Comparison of ENCODE assay signal across 22 cellular contexts in the genomic region with DNA sequence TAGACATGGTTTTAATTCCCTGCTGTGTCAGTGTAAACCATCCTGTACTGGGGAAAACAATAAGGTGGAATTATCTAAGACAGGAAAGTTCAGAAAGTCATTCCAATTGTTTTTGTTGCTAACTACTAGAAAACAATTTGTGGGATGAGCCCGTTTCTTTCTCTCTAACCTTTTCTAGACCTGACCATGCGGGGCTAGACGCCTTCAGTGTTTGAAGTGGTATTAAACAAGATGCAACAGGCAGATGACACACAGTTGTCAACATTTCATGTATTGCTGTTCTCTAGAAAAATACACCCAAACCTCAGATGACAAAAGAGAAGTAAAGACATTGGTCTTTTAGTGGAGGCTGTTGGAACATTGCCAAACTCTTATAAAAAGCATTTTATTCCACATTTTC.
"Had no signal": no experiment of that assay in that cellular context is flagged by ENCODE, and none has a peak within 500 bp of the region (broad histone marks: within the 10 kb centered on the region; RNA-seq: fewer than 3 reads in every experiment).

No MANE protein-coding gene starts in this region.

- DNase-seq: activated CD4-positive, alpha-beta T cell treated with anti-CD3 and anti-CD28 coated beads for 36 hours; activated CD4-positive, alpha-beta T cell treated with anti-CD3 and anti-CD28 coated beads, Interleukin-2, amount 50 U/mL, for 4 hours; activated CD8-positive, alpha-beta memory T cell treated with anti-CD3 and anti-CD28 coated beads, Interleukin-2, amount 50 U/mL, for 48 hours; activated naive CD4-positive, alpha-beta T cell; activated T-cell treated with anti-CD3 and anti-CD28 coated beads, Interleukin-2, amount 50 U/mL, for 4 hours; cerebellar nuclear complex; cortex of kidney; glutamatergic neuron; hippocampal formation; left ventricle myocardium inferior; posterior cingulate gyrus; sigmoid colon; stimulated activated CD4-positive, alpha-beta T cell treated with anti-CD3 and anti-CD28 coated beads, Interleukin-2, amount 100 ng/mL, for 48 hours; stimulated activated CD8-positive, alpha-beta memory T cell treated with anti-CD3 and anti-CD28 coated beads, Interleukin-4, amount 100 ng/mL, for 48 hours; stimulated activated naive CD4-positive, alpha-beta T cell; T-helper 9 cell; upper lobe of right lung had no signal

- H3K4me3 Mint-ChIP-seq: activated CD4-positive, alpha-beta T cell treated with anti-CD3 and anti-CD28 coated beads for 36 hours; activated naive CD8-positive, alpha-beta T cell; activated T-cell treated with anti-CD3 and anti-CD28 coated beads, Interleukin-2, amount 50 U/mL, for 4 hours had no signal

- H3K36me3 Mint-ChIP-seq: activated naive CD8-positive, alpha-beta T cell had no signal

- H3K36me3 ChIP-seq: left ventricle myocardium inferior, sigmoid colon, thoracic aorta, upper lobe of right lung had no signal

- H3K4me1 ChIP-seq: left ventricle myocardium inferior, sigmoid colon, upper lobe of right lung had no signal

- H3K4me1 Mint-ChIP-seq: activated CD4-positive, alpha-beta T cell treated with anti-CD3 and anti-CD28 coated beads for 36 hours had no signal

- FAIRE-seq: frontal cortex had no signal

- H3K27ac Mint-ChIP-seq: activated CD4-positive, alpha-beta T cell treated with anti-CD3 and anti-CD28 coated beads for 36 hours; activated naive CD8-positive, alpha-beta T cell; activated T-helper 2 cell treated with anti-CD3 and anti-CD28 coated beads, Interferon-gamma antibody, Interleukin-2, Interleukin-4, amounts not matched to agents 10 μg/mL and 5 μg/mL and 100 μg/mL, durations not matched to agents 14 hours and 24 hours and 36 hours had no signal

- H3K4me3 ChIP-seq: left ventricle myocardium inferior, sigmoid colon, thoracic aorta, upper lobe of right lung had no signal

- H3K9me3 ChIP-seq: left ventricle myocardium inferior, sigmoid colon, thoracic aorta, upper lobe of right lung had no signal

- ATAC-seq: activated CD4-positive, alpha-beta T cell treated with anti-CD3 and anti-CD28 coated beads for 36 hours; activated T-cell treated with anti-CD3 and anti-CD28 coated beads, Interleukin-2, amount 50 U/mL, for 4 hours; esophagus mucosa; upper lobe of right lung had no signal

- H3K9me3 Mint-ChIP-seq: activated T-cell treated with anti-CD3 and anti-CD28 coated beads, Interleukin-2, amount 50 U/mL, for 4 hours; activated T-helper 2 cell treated with anti-CD3 and anti-CD28 coated beads, Interferon-gamma antibody, Interleukin-2, Interleukin-4, amounts not matched to agents 10 μg/mL and 5 μg/mL and 100 μg/mL, durations not matched to agents 14 hours and 24 hours and 36 hours had no signal

- H3K27ac ChIP-seq: left ventricle myocardium inferior, sigmoid colon, thoracic aorta, upper lobe of right lung had no signal

- H3K27me3 ChIP-seq: sigmoid colon, upper lobe of right lung had no signal
